In the genomic region with DNA sequence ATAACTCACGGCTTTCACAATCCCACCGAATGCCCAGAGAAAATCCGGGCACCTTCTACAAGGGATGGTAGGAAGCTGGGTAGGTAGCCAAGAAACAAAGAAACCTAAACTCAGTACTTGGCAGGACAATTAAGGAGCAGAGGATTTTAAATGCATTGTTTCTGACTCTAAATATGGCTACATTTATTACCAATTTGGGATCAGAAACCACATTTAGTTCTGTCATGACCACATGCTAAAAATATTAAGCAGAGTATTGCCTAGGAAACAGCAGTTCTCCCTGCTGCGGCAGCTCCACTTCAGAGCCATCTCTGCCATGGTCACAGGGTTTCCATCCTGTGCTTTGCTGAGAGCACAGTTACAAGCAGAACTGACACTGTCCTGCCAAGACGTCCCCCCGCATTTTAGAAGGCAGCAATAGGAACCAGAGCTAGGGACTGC, we compare ENCODE assay signal across 12 cellular contexts. TPM values are rescaled to one million over a fixed set of nuclear protein-coding genes. Genes with fewer than 3 reads are reported as not detected.
DNase-seq lines count a peak whose midpoint lies in the region; ATAC-seq and TF ChIP-seq lines count a peak whose summit lies in the region.
"Had no signal": no experiment of that assay in that cellular context is flagged by ENCODE, and none has a peak within 500 bp of the region (broad histone marks: within the 10 kb centered on the region; RNA-seq: fewer than 3 reads in every experiment).

No MANE protein-coding gene starts in this region.

- peaks cover 5% of the 10 kb centered on the region for H3K36me3 Mint-ChIP-seq in T-cell

- ATAC-seq in GM21528 (IDR thresholded peaks at IDR 0.05; ENCODE audit: low FRiP score, unreplicated experiment) (no peak), T-cell (replicated peaks in 1 of 4) (no peak)

- H3K9me3 ChIP-seq in BLaER1 (no peaks in the 10 kb centered on the region), fibroblast of lung (ENCODE audit: control insufficient read depth, insufficient read depth, low read depth, low read length) (no peaks in the 10 kb centered on the region), osteoblast (ENCODE audit: low read depth, low read length) (no peaks in the 10 kb centered on the region), spleen (no peaks in the 10 kb centered on the region)

- H3K27ac Mint-ChIP-seq in T-cell: no peak overlapping the region

- H3K4me3 Mint-ChIP-seq in T-cell: no peak overlapping the region

- H3K4me1 ChIP-seq in BLaER1 (peaks cover 39% of the 10 kb centered on the region), fibroblast of lung (ENCODE audit: control insufficient read depth, extremely low read depth, insufficient read depth, low read length) (peaks cover 21% of the 10 kb centered on the region), osteoblast (ENCODE audit: insufficient read depth, low read length) (peaks cover 44% of the 10 kb centered on the region), spleen (peaks cover 10 to 47% (median 23%) of the 10 kb centered on the region in 6 donors)

- no peak for TF ChIP-seq POLR2A in spleen (IDR thresholded peaks at IDR 0.05)

- H3K27ac ChIP-seq in BLaER1: no peak overlapping the region
- H3K27ac ChIP-seq in fibroblast of lung (ENCODE audit: insufficient read depth, low read length): no peak overlapping the region
- peak overlapping the region; percentile 74 for H3K27ac ChIP-seq in osteoblast (ENCODE audit: low read depth, low read length)
- no peak overlapping the region for H3K27ac ChIP-seq in spleen

- peak; percentile 75 for DNase-seq in MV-4-11 (lab: John Stamatoyannopoulos, UW)
- DNase-seq in fibroblast of lung (ENCODE audit: low read depth in 2 of 2): peak; percentile 33 to 73
- no peak for DNase-seq in osteoblast (ENCODE audit: insufficient read length, low spot score, missing footprints)
- DNase-seq in T-cell: no peak
- DNase-seq in spleen: no peak
- DNase-seq in NK-92 (lab: John Stamatoyannopoulos, UW; ENCODE audit: unreplicated experiment): no peak
- DNase-seq: NCI-H2227 treated with DMSO at 0.1 percent for 48 hours; stimulated activated naive CD8-positive, alpha-beta T cell treated with anti-CD3 and anti-CD28 coated beads, Interleukin-15, Interleukin-2, amounts not matched to agents 100 U/mL and 50 U/mL, for 24 hours; T-helper 1 cell had no signal

- H3K4me2 ChIP-seq in BLaER1 (peak overlapping the region; percentile 65), fibroblast of lung (ENCODE audit: extremely low read depth, insufficient read depth, low read length) (peak overlapping the region; percentile 61), osteoblast (ENCODE audit: insufficient read depth, low read length) (peak overlapping the region; percentile 56)

- intact Hi-C loops in spleen (cut with DNase I; ENCODE audit: low total_unique reads): no loop called here

- TF ChIP-seq CTCF in fibroblast of lung (conservative IDR thresholded peaks at IDR 0.05 in 1 of 2, IDR thresholded peaks at IDR 0.05 in 1 of 2; ENCODE audit: low read depth in 1 of 2, low read length in 2 of 2) (no peak), osteoblast (IDR thresholded peaks at IDR 0.05; ENCODE audit: extremely low read depth, low read depth, low read length) (no peak), spleen (IDR thresholded peaks at IDR 0.05 in 8 of 11, conservative IDR thresholded peaks at IDR 0.05 in 3 of 11) (no peak)

- H3K27me3 ChIP-seq in BLaER1 (no peaks in the 10 kb centered on the region), fibroblast of lung (ENCODE audit: control insufficient read depth, insufficient read depth, low read length) (no peaks in the 10 kb centered on the region), osteoblast (ENCODE audit: insufficient read depth, low read length) (no peaks in the 10 kb centered on the region), spleen (replicated peaks in 1 of 7) (no peaks in the 10 kb centered on the region)

- no peaks in the 10 kb centered on the region for H3K27me3 Mint-ChIP-seq in T-cell

- no peak overlapping the region for H3K4me3 ChIP-seq in BLaER1
- H3K4me3 ChIP-seq in fibroblast of lung (replicated peaks in 1 of 4; ENCODE audit: control extremely low read depth in 1 of 4, insufficient read depth in 1 of 4, low read depth in 3 of 4, low read length in 4 of 4): no peak overlapping the region
- no peak overlapping the region for H3K4me3 ChIP-seq in osteoblast (ENCODE audit: insufficient read depth, low read length)
- no peak overlapping the region for H3K4me3 ChIP-seq in spleen
- H3K4me3 ChIP-seq: skin epidermis had no signal

- 45 to 67% (median 50%) methylated on average over 6 of the region's 6 CpGs for WGBS in spleen, 5 donors

- H3K4me1 Mint-ChIP-seq in T-cell: peaks cover 1 to 7% (median 2%) of the 10 kb centered on the region in 3 donors

- H3K79me2 ChIP-seq in fibroblast of lung (ENCODE audit: control insufficient read depth, insufficient read depth, low read length) (peaks cover 2% of the 10 kb centered on the region), osteoblast (ENCODE audit: insufficient read depth, low read length) (peaks cover 50% of the 10 kb centered on the region)

- H3K36me3 ChIP-seq in BLaER1 (no peaks in the 10 kb centered on the region), fibroblast of lung (ENCODE audit: control insufficient read depth, insufficient read depth, low read length) (no peaks in the 10 kb centered on the region), osteoblast (ENCODE audit: insufficient read depth, low read length) (no peaks in the 10 kb centered on the region), spleen (no peaks in the 10 kb centered on the region)

- CTCF ChIA-PET in T-cell (lab: Charles Lee): no interaction called here

- H3K9ac ChIP-seq in BLaER1: peak overlapping the region; percentile 46; the same call in 1 of the 2 replicates
- H3K9ac ChIP-seq in fibroblast of lung (ENCODE audit: insufficient read depth, low read length): no peak overlapping the region

- POLR2A ChIA-PET in T-cell (lab: Charles Lee): interaction anchor here in 1 of 2 donors (0.7 kb wide), 1 partner anchor 9 kb away, joined by 3 read pairs; no protein-coding TSS in a partner anchor

- no peaks in the 10 kb centered on the region for H3K9me3 Mint-ChIP-seq in T-cell

- peaks cover 25% of the 10 kb centered on the region for H4K20me1 ChIP-seq in BLaER1
- H4K20me1 ChIP-seq in fibroblast of lung (ENCODE audit: control insufficient read depth, extremely low read depth, insufficient read depth, low read length): no peaks in the 10 kb centered on the region
- H4K20me1 ChIP-seq in osteoblast (ENCODE audit: insufficient read depth, low read length): peaks cover 26% of the 10 kb centered on the region

- no peak overlapping the region for H2AFZ ChIP-seq in fibroblast of lung (ENCODE audit: low read length)
- peak overlapping the region; percentile 32 for H2AFZ ChIP-seq in osteoblast (ENCODE audit: low read length)

RNA-seq across cellular contexts. Expression of gene SIL1, which starts 57.5 kb away (rescaled TPM):
- total RNA-seq in fibroblast of lung (59.8 and 85.5 TPM in 2 replicates), osteoblast (60.7 and 65.1 TPM in 2 replicates), T-cell (10 to 100 TPM; 14.2 to 16.5 (median 15.8) TPM), spleen (10 to 100 TPM; 24.5 to 42.3 (median 32.0) TPM)
- polyA plus RNA-seq in fibroblast of lung (52.6 and 66.4 TPM in 2 replicates), spleen (10 to 100 TPM; 23.4 to 34.2 (median 33.1) TPM)
- 51.6 and 58.6 TPM in 2 replicates for polyA plus RNA-seq in fibroblast of lung (2012)
- 8.4 and 28.5 TPM in 2 replicates for polyA minus RNA-seq in fibroblast of lung (ENCODE audit: low replicate concordance)

Comparison
In these comparisons a context has a peak if more than half of its experiments do, and no peak if none do; other contexts are left out.
1. DNase-seq: peak in MV-4-11 (single experiment) and fibroblast of lung (2 of 2); none in osteoblast (single experiment), T-cell (0 of 34), spleen (single experiment) and NK-92 (single experiment).
2. Peak in every context shown above with its lines, with median percentiles within 50 percentile points of each other: H3K4me2 ChIP-seq.